ENCODE assay signal across 8 cellular contexts in the genomic region with DNA sequence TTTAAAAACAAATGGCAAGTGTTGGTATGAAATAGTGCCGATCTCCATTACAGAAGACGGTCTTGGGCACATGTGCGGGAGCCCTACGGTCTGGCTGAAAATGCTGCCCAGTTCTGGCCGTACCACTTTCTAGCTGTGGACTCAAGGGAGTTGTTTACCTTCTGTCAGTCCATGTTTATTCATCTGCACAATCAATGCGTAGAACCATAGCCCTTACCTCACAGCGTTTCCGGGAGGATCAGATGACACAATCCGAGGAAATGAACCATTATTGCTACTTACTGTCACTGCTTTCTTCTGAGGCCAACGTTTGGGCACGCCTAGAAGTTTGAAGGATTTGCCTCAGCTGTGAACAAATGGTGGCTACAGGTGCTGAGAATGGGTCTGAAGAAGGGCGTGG. TPM values are rescaled to one million over a fixed set of nuclear protein-coding genes. Genes with fewer than 3 reads are reported as not detected.
DNase-seq lines count a peak whose midpoint lies in the region; ATAC-seq and TF ChIP-seq lines count a peak whose summit lies in the region.

No MANE protein-coding gene starts in this region.

- no peak overlapping the region for H3K27ac Mint-ChIP-seq in activated T-helper 2 cell treated with anti-CD3 and anti-CD28 coated beads, Interferon-gamma antibody, Interleukin-2, Interleukin-4, amounts not matched to agents 10 μg/mL and 5 μg/mL and 100 μg/mL, durations not matched to agents 14 hours and 24 hours and 36 hours

- peak overlapping the region; percentile 44 for H3K27ac ChIP-seq in lower lobe of right lung
- H3K27ac ChIP-seq in smooth muscle cell (ENCODE audit: low read depth), result no peak overlapping the region

- no peaks in the 10 kb centered on the region for H3K36me3 Mint-ChIP-seq in activated T-helper 2 cell treated with anti-CD3 and anti-CD28 coated beads, Interferon-gamma antibody, Interleukin-2, Interleukin-4, amounts not matched to agents 10 μg/mL and 5 μg/mL and 100 μg/mL, durations not matched to agents 14 hours and 24 hours and 36 hours (ENCODE audit: low read depth)

- H3K9ac ChIP-seq in smooth muscle cell (ENCODE audit: low read depth), result no peak overlapping the region

- H3K4me2 ChIP-seq in smooth muscle cell, result no peak overlapping the region

- DNase-seq in HCEC 1CT (peak; percentile 57), NCI-H2171 (lab: John Stamatoyannopoulos, UW) (peak; percentile 82), lower lobe of right lung (no peak), smooth muscle cell (lab: John Stamatoyannopoulos, UW; ENCODE audit: unreplicated experiment) (no peak), NCI-H1694 (lab: John Stamatoyannopoulos, UW) (no peak)
- DNase-seq in activated T-helper 2 cell treated with anti-CD3 and anti-CD28 coated beads, Interferon-gamma antibody, Interleukin-2, Interleukin-4, amounts not matched to agents 10 μg/mL and 5 μg/mL and 100 μg/mL, durations not matched to agents 14 hours and 24 hours and 36 hours (ENCODE audit: low spot score), result peak; percentile 33

- H3K4me1 Mint-ChIP-seq in activated T-helper 2 cell treated with anti-CD3 and anti-CD28 coated beads, Interferon-gamma antibody, Interleukin-2, Interleukin-4, amounts not matched to agents 10 μg/mL and 5 μg/mL and 100 μg/mL, durations not matched to agents 14 hours and 24 hours and 36 hours (ENCODE audit: low read depth), result peaks cover 21% of the 10 kb centered on the region

- H3K9me3 Mint-ChIP-seq in activated T-helper 2 cell treated with anti-CD3 and anti-CD28 coated beads, Interferon-gamma antibody, Interleukin-2, Interleukin-4, amounts not matched to agents 10 μg/mL and 5 μg/mL and 100 μg/mL, durations not matched to agents 14 hours and 24 hours and 36 hours, result no peaks in the 10 kb centered on the region

- no peaks in the 10 kb centered on the region for H3K9me3 ChIP-seq in lower lobe of right lung
- no peaks in the 10 kb centered on the region for H3K9me3 ChIP-seq in smooth muscle cell (replicated peaks; ENCODE audit: low read depth)

- 78% methylated on average over 12 of the region's 12 CpGs for WGBS in smooth muscle cell (ENCODE audit: low lambda C conversion rate)

- TF ChIP-seq CTCF in lower lobe of right lung (IDR thresholded peaks at IDR 0.05) (no peak), smooth muscle cell (IDR thresholded peaks at IDR 0.05; ENCODE audit: borderline replicate concordance, insufficient read depth, poor library complexity, severe bottlenecking) (no peak)

- intact Hi-C loops in activated T-helper 2 cell treated with anti-CD3 and anti-CD28 coated beads, Interferon-gamma antibody, Interleukin-2, Interleukin-4, amounts not matched to agents 10 μg/mL and 5 μg/mL and 100 μg/mL, durations not matched to agents 14 hours and 24 hours and 36 hours (cut with micrococcal nuclease), result loop anchor here (5.0 kb wide), 1 partner anchor 45 kb away; no protein-coding TSS in a partner anchor
- intact Hi-C loops in lower lobe of right lung (cut with DNase I), result no loop called here

- H3F3A ChIP-seq in smooth muscle cell (ENCODE audit: low read depth), result no peaks in the 10 kb centered on the region

- H4K20me1 ChIP-seq in smooth muscle cell (ENCODE audit: low read depth), result no peaks in the 10 kb centered on the region

- H2AFZ ChIP-seq in smooth muscle cell (ENCODE audit: low read depth), result no peak overlapping the region

- H3K27me3 ChIP-seq in lower lobe of right lung (ENCODE audit: low read depth) (no peaks in the 10 kb centered on the region), smooth muscle cell (ENCODE audit: low read depth) (no peaks in the 10 kb centered on the region)

- H3K4me3 ChIP-seq in lower lobe of right lung, result no peak overlapping the region
- H3K4me3 ChIP-seq in smooth muscle cell, result no peak overlapping the region

- ATAC-seq in lower lobe of right lung (peak; percentile 78 to 83), GM21423 (IDR thresholded peaks at IDR 0.05; ENCODE audit: unreplicated experiment) (no peak), HG03108 (IDR thresholded peaks at IDR 0.05; ENCODE audit: unreplicated experiment) (no peak)

- H3K36me3 ChIP-seq in lower lobe of right lung (no peaks in the 10 kb centered on the region), smooth muscle cell (ENCODE audit: low read depth) (no peaks in the 10 kb centered on the region)

- H3K27me3 Mint-ChIP-seq in activated T-helper 2 cell treated with anti-CD3 and anti-CD28 coated beads, Interferon-gamma antibody, Interleukin-2, Interleukin-4, amounts not matched to agents 10 μg/mL and 5 μg/mL and 100 μg/mL, durations not matched to agents 14 hours and 24 hours and 36 hours (ENCODE audit: low read depth), result peaks cover 2% of the 10 kb centered on the region

- no peaks in the 10 kb centered on the region for H3K79me2 ChIP-seq in smooth muscle cell (ENCODE audit: low read depth)

- peaks cover 32% of the 10 kb centered on the region for H3K4me1 ChIP-seq in lower lobe of right lung
- no peaks in the 10 kb centered on the region for H3K4me1 ChIP-seq in smooth muscle cell (ENCODE audit: low read depth)

- no peak overlapping the region for H3K4me3 Mint-ChIP-seq in activated T-helper 2 cell treated with anti-CD3 and anti-CD28 coated beads, Interferon-gamma antibody, Interleukin-2, Interleukin-4, amounts not matched to agents 10 μg/mL and 5 μg/mL and 100 μg/mL, durations not matched to agents 14 hours and 24 hours and 36 hours (ENCODE audit: low read depth)

RNA-seq across cellular contexts. Expression of a gene that starts 31.2 kb away (rescaled TPM):
- 90.7 and 95.2 TPM in 2 replicates for total RNA-seq in activated T-helper 2 cell treated with anti-CD3 and anti-CD28 coated beads, Interferon-gamma antibody, Interleukin-2, Interleukin-4, amounts not matched to agents 10 μg/mL and 5 μg/mL and 100 μg/mL, durations not matched to agents 14 hours and 24 hours and 36 hours
- total RNA-seq in lower lobe of right lung (89.9 TPM), smooth muscle cell (252 and 326 TPM in 2 replicates)
- 435 and 533 TPM in 2 replicates for polyA plus RNA-seq in smooth muscle cell

RNA-seq across cellular contexts. Expression of a gene that starts 50.4 kb away (rescaled TPM):
- 111 and 115 TPM in 2 replicates for total RNA-seq in activated T-helper 2 cell treated with anti-CD3 and anti-CD28 coated beads, Interferon-gamma antibody, Interleukin-2, Interleukin-4, amounts not matched to agents 10 μg/mL and 5 μg/mL and 100 μg/mL, durations not matched to agents 14 hours and 24 hours and 36 hours
- total RNA-seq in lower lobe of right lung (20.9 TPM), smooth muscle cell (21.7 and 25.5 TPM in 2 replicates)
- polyA plus RNA-seq in smooth muscle cell, result 29.5 and 41.8 TPM in 2 replicates

Comparison
In these comparisons a context has a peak if more than half of its experiments do, and no peak if none do; other contexts are left out.
1. DNase-seq: peak in HCEC 1CT (single experiment), NCI-H2171 (single experiment) and activated T-helper 2 cell treated with anti-CD3 and anti-CD28 coated beads, Interferon-gamma antibody, Interleukin-2, Interleukin-4, amounts not matched to agents 10 μg/mL and 5 μg/mL and 100 μg/mL, durations not matched to agents 14 hours and 24 hours and 36 hours (single experiment); none in lower lobe of right lung (single experiment), smooth muscle cell (single experiment) and NCI-H1694 (single experiment).
2. ATAC-seq: peak in lower lobe of right lung (2 of 2); none in GM21423 (single experiment) and HG03108 (single experiment).